Comparison of ENCODE assay signal across 34 cellular contexts in the genomic region with DNA sequence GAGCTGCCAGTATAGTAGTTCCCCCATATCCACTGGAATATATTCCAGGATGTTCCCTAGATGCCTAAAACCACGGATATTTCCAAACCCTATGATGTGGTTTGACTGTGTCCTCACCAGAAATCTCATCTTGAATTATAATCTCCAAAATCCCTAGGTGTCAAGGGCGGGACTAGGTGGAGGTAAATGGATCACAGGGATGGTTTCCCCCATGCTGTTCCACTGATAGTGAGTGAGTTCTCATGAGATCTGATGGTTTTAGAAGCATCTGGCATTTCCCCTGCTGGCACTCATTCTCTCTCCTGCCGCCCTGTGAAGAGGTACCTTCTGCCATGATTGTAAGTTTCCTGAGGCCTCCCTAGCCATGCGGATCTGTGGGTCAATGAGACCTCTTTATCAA.
"Had no signal": no experiment of that assay in that cellular context is flagged by ENCODE, and none has a peak within 500 bp of the region (broad histone marks: within the 10 kb centered on the region; RNA-seq: fewer than 3 reads in every experiment).

No MANE protein-coding gene starts in this region.

- H3K36me3 ChIP-seq: MG63 had no signal

- H3K9me3 ChIP-seq: MG63 had no signal

- H3K9ac ChIP-seq: KMS-11 had no signal

- H3K27ac ChIP-seq: KMS-11 had no signal

- H3K4me3 ChIP-seq: MG63 had no signal

- H3K4me2 ChIP-seq: KMS-11 had no signal

- H3K27me3 ChIP-seq: MG63 had no signal

- DNase-seq: Karpas-422, Kasumi-1, KG1, MG63, MM.1S, MV-4-11, NCI-H1048, NCI-H1092 treated with DMSO at 0.1 percent for 48 hours, NCI-H1105, NCI-H1105 treated with DMSO at 0.1 percent for 48 hours, NCI-H1417, NCI-H1417 treated with DMSO at 0.1 percent for 48 hours, NCI-H1436, NCI-H1436 treated with DMSO at 0.1 percent for 48 hours, NCI-H146, NCI-H1694, NCI-H1694 treated with DMSO at 0.1 percent for 48 hours, NCI-H187, NCI-H187 treated with DMSO at 0.1 percent for 48 hours, NCI-H1930, NCI-H2029, NCI-H2029 treated with DMSO at 0.1 percent for 48 hours, NCI-H2081, NCI-H2081 treated with DMSO at 0.1 percent for 48 hours, NCI-H2107, NCI-H2171 treated with DMSO at 0.1 percent for 48 hours, NCI-H2227 treated with DMSO at 0.1 percent for 48 hours, NCI-H226, NCI-H345, NCI-H446, NCI-H446 treated with DMSO at 0.1 percent for 48 hours, NCI-H510A, NCI-H510A treated with DMSO at 0.1 percent for 48 hours had no signal
